In the genomic region with DNA sequence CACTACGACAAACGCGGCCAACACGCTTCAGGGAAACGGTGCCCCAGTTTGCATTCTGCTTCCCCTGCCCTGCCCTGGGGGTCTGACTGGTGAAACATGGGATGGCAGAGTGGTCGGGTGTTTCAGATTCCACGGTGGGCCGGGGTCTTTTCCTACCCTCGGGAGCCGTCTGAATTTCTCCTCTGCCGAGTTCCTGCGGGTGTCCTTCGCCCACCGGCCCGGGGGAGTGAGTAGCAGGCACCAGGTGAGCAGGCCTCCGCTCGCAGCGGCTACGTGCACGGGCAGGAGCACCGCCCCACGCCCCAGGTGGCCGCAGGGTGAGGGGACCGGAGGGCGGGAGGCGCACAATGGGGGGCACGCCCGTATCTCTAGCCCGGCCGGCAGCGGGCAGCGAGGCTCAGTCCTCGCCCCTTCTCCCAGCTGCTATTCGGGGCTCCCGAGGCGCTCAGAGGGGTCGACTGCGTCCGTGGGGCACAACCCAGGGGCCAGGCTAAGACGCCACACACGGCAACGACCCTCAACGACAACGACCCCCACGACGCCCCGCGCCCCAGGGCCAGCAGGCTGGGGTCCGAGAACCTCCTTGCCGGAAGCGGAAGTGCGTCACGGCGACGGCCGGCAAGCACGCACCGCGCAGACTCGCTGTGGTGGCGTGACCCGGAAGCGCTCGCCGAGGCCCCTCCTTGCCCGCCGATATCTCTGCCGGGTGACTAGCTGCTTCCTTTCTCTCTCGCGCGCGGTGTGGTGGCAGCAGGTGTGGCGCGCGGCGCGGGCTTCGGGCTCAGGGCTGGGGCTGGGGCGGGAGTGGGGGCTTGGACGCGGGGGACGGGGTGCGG, we compare ENCODE assay signal across 8 cellular contexts. TPM values are rescaled to one million over a fixed set of nuclear protein-coding genes. Genes with fewer than 3 reads are reported as not detected.
A peak's percentile ranks its signal among the peaks of the same experiment; 100 is the strongest.
DNase-seq lines count a peak whose midpoint lies in the region; ATAC-seq and TF ChIP-seq lines count a peak whose summit lies in the region.

RPS21 (plus strand) TSS at position 721 of the 836 bp plus-strand sequence. CDS start 236 bp downstream, outside the sequence.

- H3K9me2 ChIP-seq in GM23248 (ENCODE audit: insufficient read depth) (no peaks in the 10 kb centered on the region), Karpas-422 (replicated peaks; ENCODE audit: insufficient read depth, low read length) (no peaks in the 10 kb centered on the region)

- H3K27ac Mint-ChIP-seq in activated T-helper 17 cell treated with anti-CD3 and anti-CD28 coated beads, Interleukin-2, amount 50 U/mL, for 72 hours, result peak within 1 kb of the TSS; percentile 94
- peak within 1 kb of the TSS; percentile 65 to 80 (median 76) for H3K27ac Mint-ChIP-seq in nephron

- H3K4me1 Mint-ChIP-seq in activated T-helper 17 cell treated with anti-CD3 and anti-CD28 coated beads, Interleukin-2, amount 50 U/mL, for 72 hours, result peaks cover 20% of the 10 kb centered on the region
- H3K4me1 Mint-ChIP-seq in nephron, result peaks cover 42% of the 10 kb centered on the region

- H3K27ac ChIP-seq in DND-41 (ENCODE audit: low read length) (peak within 1 kb of the TSS; percentile 87), GM23248 (peak within 1 kb of the TSS; percentile 53), Karpas-422 (ENCODE audit: low read length) (peak within 1 kb of the TSS; percentile 73)

- H3F3A ChIP-seq in GM23248 (ENCODE audit: insufficient read depth), result peaks cover 20% of the 10 kb centered on the region; the same call in 1 of the 2 replicates

- peak; percentile 89 for ATAC-seq in DND-41 (ENCODE audit: insufficient read depth, low read depth)
- ATAC-seq in activated T-helper 17 cell treated with anti-CD3 and anti-CD28 coated beads, Interleukin-2, amount 50 U/mL, for 72 hours (replicated peaks), result peak; percentile 96
- peak; percentile 86 for ATAC-seq in stimulated activated naive CD8-positive, alpha-beta T cell treated with anti-CD3 and anti-CD28 coated beads, Interleukin-15, Interleukin-2, amounts not matched to agents 100 U/mL and 50 U/mL, for 24 hours

- DNase-seq in DND-41 (peak; percentile 96), GM23248 (peak; percentile 97), Karpas-422 (peak; percentile 97), RPMI7951 (ENCODE audit: low read depth) (peak; percentile 93), fibroblast of peridontal ligament (ENCODE audit: extremely low read depth) (peak; percentile 83)
- DNase-seq in stimulated activated naive CD8-positive, alpha-beta T cell treated with anti-CD3 and anti-CD28 coated beads, Interleukin-15, Interleukin-2, amounts not matched to agents 100 U/mL and 50 U/mL, for 24 hours, result peak; percentile 94

- peak; percentile 11 for TF ChIP-seq CTCF in DND-41 (IDR thresholded peaks at IDR 0.05; ENCODE audit: borderline replicate concordance, extremely low read depth, low read length, poor library complexity, severe bottlenecking)
- TF ChIP-seq CTCF in nephron (IDR thresholded peaks at IDR 0.05; ENCODE audit: unreplicated experiment in 3 of 3), result no peak

- H3K27me3 ChIP-seq in DND-41 (ENCODE audit: insufficient read depth, low read length, poor library complexity), result no peaks in the 10 kb centered on the region
- no peaks in the 10 kb centered on the region for H3K27me3 ChIP-seq in GM23248 (replicated peaks; ENCODE audit: insufficient read depth)
- H3K27me3 ChIP-seq in Karpas-422 (ENCODE audit: low read length), result no peaks in the 10 kb centered on the region

- H3K9ac ChIP-seq in DND-41 (ENCODE audit: low read depth, low read length), result peak within 1 kb of the TSS; percentile 89
- H3K9ac ChIP-seq in GM23248, result peak within 1 kb of the TSS; percentile 95
- H3K9ac ChIP-seq in Karpas-422 (ENCODE audit: low read length), result peak within 1 kb of the TSS; percentile 99

- in situ Hi-C loops in GM23248 (cut with MboI), result loop anchor here (25.0 kb wide), 1 partner anchor 374 kb away; no protein-coding TSS in a partner anchor

- H3K79me2 ChIP-seq in DND-41 (ENCODE audit: insufficient read depth, low read length) (peaks cover 60% of the 10 kb centered on the region), GM23248 (ENCODE audit: insufficient read depth) (peaks cover 71% of the 10 kb centered on the region), Karpas-422 (ENCODE audit: low read length) (peaks cover 51% of the 10 kb centered on the region)

- no peaks in the 10 kb centered on the region for H3K27me3 Mint-ChIP-seq in activated T-helper 17 cell treated with anti-CD3 and anti-CD28 coated beads, Interleukin-2, amount 50 U/mL, for 72 hours
- no peaks in the 10 kb centered on the region for H3K27me3 Mint-ChIP-seq in nephron (ENCODE audit: low read depth)

- H3K36me3 ChIP-seq in DND-41 (ENCODE audit: insufficient read depth, low read length) (peaks cover 60% of the 10 kb centered on the region), GM23248 (ENCODE audit: low read depth) (peaks cover 9% of the 10 kb centered on the region; the same call in 1 of the 2 replicates), Karpas-422 (ENCODE audit: insufficient read depth, low read length) (peaks cover 32% of the 10 kb centered on the region)

- WGBS in GM23248 (ENCODE audit: low coverage in 1 of 2, low lambda C conversion rate in 2 of 2, missing lambda C conversion rate in 2 of 2), 2 experiments, result 0 to 1% methylated on average over 44 to 65 of the region's 83 CpGs

- no peaks in the 10 kb centered on the region for H3K9me3 ChIP-seq in DND-41 (ENCODE audit: insufficient read depth, low read length, severe bottlenecking)
- H3K9me3 ChIP-seq in GM23248 (ENCODE audit: low read depth), result no peaks in the 10 kb centered on the region
- H3K9me3 ChIP-seq in Karpas-422 (ENCODE audit: low read length), result no peaks in the 10 kb centered on the region

- peaks cover 41% of the 10 kb centered on the region for H4K20me1 ChIP-seq in DND-41 (ENCODE audit: insufficient read depth, low read length)
- no peaks in the 10 kb centered on the region for H4K20me1 ChIP-seq in GM23248 (ENCODE audit: insufficient read depth)
- H4K20me1 ChIP-seq in Karpas-422 (ENCODE audit: insufficient read depth, low read depth, low read length), result peaks cover 21% of the 10 kb centered on the region

- peak within 1 kb of the TSS; percentile 95 for H3K4me3 Mint-ChIP-seq in activated T-helper 17 cell treated with anti-CD3 and anti-CD28 coated beads, Interleukin-2, amount 50 U/mL, for 72 hours
- peak within 1 kb of the TSS; percentile 91 to 95 (median 93) for H3K4me3 Mint-ChIP-seq in nephron

- peak within 1 kb of the TSS; percentile 98 to 99 for H3K4me3 ChIP-seq in DND-41 (ENCODE audit: low read depth in 1 of 2, low read length in 2 of 2)
- H3K4me3 ChIP-seq in GM23248, result peak within 1 kb of the TSS; percentile 99
- peak within 1 kb of the TSS; percentile 93 for H3K4me3 ChIP-seq in Karpas-422 (ENCODE audit: low read length)

- H3K36me3 Mint-ChIP-seq in activated T-helper 17 cell treated with anti-CD3 and anti-CD28 coated beads, Interleukin-2, amount 50 U/mL, for 72 hours (ENCODE audit: low read depth), result peaks cover 53% of the 10 kb centered on the region
- H3K36me3 Mint-ChIP-seq in nephron (ENCODE audit: low read depth), result peaks cover 41% of the 10 kb centered on the region

- H3K4me2 ChIP-seq in DND-41 (ENCODE audit: insufficient read depth, low read length) (peak within 1 kb of the TSS; percentile 79), GM23248 (ENCODE audit: unreplicated experiment) (peak within 1 kb of the TSS; percentile 99), Karpas-422 (ENCODE audit: low read depth, low read length, poor library complexity, severe bottlenecking) (peak within 1 kb of the TSS; percentile 96)

- H2AFZ ChIP-seq in DND-41 (ENCODE audit: low read depth, low read length) (peak within 1 kb of the TSS; percentile 83), GM23248 (peak within 1 kb of the TSS; percentile 71), Karpas-422 (ENCODE audit: low read length) (no peak within 1 kb of the TSS)

- H3K4me1 ChIP-seq in DND-41 (ENCODE audit: insufficient read depth, low read length) (peaks cover 38% of the 10 kb centered on the region), GM23248 (ENCODE audit: insufficient read depth) (peaks cover 17% of the 10 kb centered on the region), Karpas-422 (ENCODE audit: low read length) (peaks cover 21% of the 10 kb centered on the region)

- no peaks in the 10 kb centered on the region for H3K9me3 Mint-ChIP-seq in activated T-helper 17 cell treated with anti-CD3 and anti-CD28 coated beads, Interleukin-2, amount 50 U/mL, for 72 hours
- H3K9me3 Mint-ChIP-seq in nephron, result peaks cover 4% of the 10 kb centered on the region

RNA-seq across cellular contexts. Expression of gene RPS21, which starts in this region (rescaled TPM):
- 1,039 and 1,622 TPM in 2 replicates for total RNA-seq in GM23248 (2014; rRNA removed; shearing (Covaris generic))
- polyA plus RNA-seq in GM23248 (2016; fragmentation: Nextera tagmentation; extraction: Ambion mirVana), result 566 and 639 TPM in 2 replicates
- total RNA-seq in Karpas-422 (2014; rRNA removed; shearing (Covaris generic); ENCODE audit: low replicate concordance), result 1,523 and 2,619 TPM in 2 replicates
- 2,665 and 2,752 TPM in 2 replicates for total RNA-seq in RPMI7951 (2014; rRNA removed; shearing (Covaris generic))
- total RNA-seq in activated T-helper 17 cell treated with anti-CD3 and anti-CD28 coated beads, Interleukin-2, amount 50 U/mL, for 72 hours, result 1,000 to 10,000 TPM; 2,323 to 2,749 TPM

Comparison
In these comparisons a context has a peak if more than half of its experiments do, and no peak if none do; other contexts are left out.
1. Peak in every context shown above with its lines: DNase-seq, ATAC-seq, H3K4me3 ChIP-seq and H3K27ac ChIP-seq.